15 cellular contexts compared by ENCODE assay signal in the genomic region with DNA sequence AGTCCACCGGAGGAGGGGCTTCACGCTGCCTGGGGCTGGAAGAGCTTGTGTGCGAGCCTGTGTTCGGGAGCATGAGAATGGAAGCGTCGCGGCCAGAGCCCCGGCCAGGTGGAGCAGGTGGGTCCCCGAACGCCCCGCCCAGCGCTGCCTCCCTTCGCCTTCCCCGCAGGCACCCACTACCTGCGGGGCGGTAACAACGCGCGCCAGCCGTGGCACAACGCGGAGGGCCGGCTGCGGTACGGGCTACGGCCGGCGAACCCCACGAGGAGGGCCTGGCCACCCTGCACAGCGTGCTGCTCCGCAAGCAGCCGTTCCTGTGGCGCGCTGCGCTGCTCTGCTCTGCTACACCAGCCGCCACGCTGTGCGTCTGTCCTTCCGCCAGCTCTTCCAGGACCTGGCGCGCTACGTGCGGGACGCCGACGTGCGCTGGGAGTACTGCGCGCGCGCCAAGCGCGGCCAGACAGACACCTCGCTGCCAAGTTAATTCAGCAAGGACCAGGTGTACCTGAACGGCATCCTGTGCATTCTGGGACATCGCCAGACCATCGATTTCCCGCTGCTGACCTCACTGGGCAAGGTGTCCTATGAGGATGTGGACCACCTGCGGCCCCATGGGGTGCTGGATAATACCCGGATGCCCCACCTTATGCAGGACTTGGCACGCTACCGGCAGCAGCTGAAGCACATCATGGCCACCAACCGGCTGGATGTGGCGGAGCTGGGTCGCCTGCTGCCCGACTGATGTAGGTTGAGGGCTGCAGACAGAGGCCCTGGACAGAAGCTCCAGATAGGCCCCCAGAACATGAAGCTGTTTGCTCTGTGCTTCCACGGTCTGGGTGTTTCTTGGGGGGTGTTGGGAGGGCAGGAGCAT.
DNase-seq lines count a peak whose midpoint lies in the region; ATAC-seq, FAIRE-seq and TF ChIP-seq lines count a peak whose summit lies in the region.
"Had no signal": no experiment of that assay in that cellular context is flagged by ENCODE, and none has a peak within 500 bp of the region (broad histone marks: within the 10 kb centered on the region; RNA-seq: fewer than 3 reads in every experiment).

No MANE protein-coding gene starts in this region.

- CTCF ChIA-PET in Calu3 (lab: Charles Lee) (interaction anchor here (0.8 kb wide), 1 partner anchor 11 kb away, joined by 4 read pairs; no protein-coding TSS in a partner anchor), GM12878 (lab: Yijun Ruan, JAX) (interaction anchor here (0.6 kb wide), 1 partner anchor 582 kb away, joined by 3 read pairs; no protein-coding TSS in a partner anchor)

- WGBS in GM12878 (ENCODE audit: insufficient coverage, insufficient replicate concordance, low lambda C conversion rate, missing lambda C conversion rate), result 44% methylated on average over 60 of the region's 67 CpGs

- H3K4me3 ChIP-seq in GM12878 (no peak overlapping the region), lower lobe of right lung (peak overlapping the region; percentile 14)

- TF ChIP-seq POLR2A in GM12878 (IDR thresholded peaks at IDR 0.05; ENCODE audit: low read depth, low read length), result peak; percentile 44; the same call in 1 of the 2 replicates

- FAIRE-seq in GM12878 (lab: Jason Lieb, UNC), result no peak
- FAIRE-seq: GM18507 had no signal

- H3K9me3 Mint-ChIP-seq in Calu3 (ENCODE audit: low read depth, unreplicated experiment), result no peaks in the 10 kb centered on the region
- H3K9me3 Mint-ChIP-seq: CD4-positive, alpha-beta T cell; T-helper 1 cell treated with Interleukin-12 subunit alpha and Interleukin-12 subunit beta and Interleukin-4 antibody, amounts not matched to agents 30 μg/mL and 1 μg/mL, for 36 hours had no signal

- H3K27ac ChIP-seq in GM12878 (ENCODE audit: control insufficient read depth, insufficient read depth) (no peak overlapping the region), lower lobe of right lung (no peak overlapping the region)

- no peaks in the 10 kb centered on the region for H3K4me1 Mint-ChIP-seq in Calu3 (ENCODE audit: low read depth, unreplicated experiment)

- RAD21 ChIA-PET in GM12878 (lab: Charles Lee; ENCODE audit: unreplicated experiment), result no interaction called here

- H3K9me3 ChIP-seq in GM12878 (replicated peaks; ENCODE audit: control insufficient read depth, insufficient read depth, low read length) (no peaks in the 10 kb centered on the region; the same call in 2 of the 3 replicates), lower lobe of right lung (no peaks in the 10 kb centered on the region)

- H3K4me1 ChIP-seq in GM12878 (ENCODE audit: control insufficient read depth, insufficient read depth, low read length), result no peaks in the 10 kb centered on the region
- H3K4me1 ChIP-seq in lower lobe of right lung, result no peaks in the 10 kb centered on the region

- ATAC-seq in GM12878, result no peak
- peak; percentile 44 to 68 for ATAC-seq in lower lobe of right lung
- ATAC-seq in HG02623 (IDR thresholded peaks at IDR 0.05; ENCODE audit: unreplicated experiment), result no peak
- ATAC-seq in HG02678 (IDR thresholded peaks at IDR 0.05; ENCODE audit: unreplicated experiment), result no peak

- peak overlapping the region; percentile 16 for H3K27ac Mint-ChIP-seq in Calu3 (ENCODE audit: unreplicated experiment)
- H3K27ac Mint-ChIP-seq: CD4-positive, alpha-beta T cell; naive B cell; T-helper 1 cell treated with Interleukin-12 subunit alpha and Interleukin-12 subunit beta and Interleukin-4 antibody, amounts not matched to agents 30 μg/mL and 1 μg/mL, for 36 hours had no signal

- BruUV-seq in Calu3 (replicated peaks; lab: Mats Ljungman, UMichigan) (no TSS peak), GM12878 (replicated peaks; lab: Mats Ljungman, UMichigan) (no TSS peak)

- peaks cover 5% of the 10 kb centered on the region for H3K36me3 Mint-ChIP-seq in Calu3 (ENCODE audit: insufficient read depth, unreplicated experiment)

- peak overlapping the region; percentile 75 for H3K4me3 Mint-ChIP-seq in Calu3 (ENCODE audit: low read depth, unreplicated experiment)
- H3K4me3 Mint-ChIP-seq: CD4-positive, alpha-beta T cell; T-helper 1 cell treated with Interleukin-12 subunit alpha and Interleukin-12 subunit beta and Interleukin-4 antibody, amounts not matched to agents 30 μg/mL and 1 μg/mL, for 36 hours had no signal

- H3K36me3 ChIP-seq in GM12878 (ENCODE audit: control insufficient read depth in 2 of 2, insufficient read depth in 2 of 2, low read length in 1 of 2) (peaks cover 0 to 14% of the 10 kb centered on the region in 2 experiments), lower lobe of right lung (no peaks in the 10 kb centered on the region)

- H4K20me1 ChIP-seq in GM12878 (ENCODE audit: control insufficient read depth, insufficient read depth), result no peaks in the 10 kb centered on the region

- POLR2A ChIA-PET in GM12878 (lab: Charles Lee), result no interaction called here

- TF ChIP-seq RAD21 in GM12878 (IDR thresholded peaks at IDR 0.05; ENCODE audit: insufficient read depth, low read depth, low read length), result no peak

- SMC1A ChIA-PET in GM12878 (lab: Charles Lee; ENCODE audit: uncharacterized antibody, unreplicated experiment), result interaction anchor here (0.6 to 1.2 kb wide), 2 partner anchors 13 to 19 kb away, joined by 3 read pairs; no protein-coding TSS in a partner anchor

- intact Hi-C loops in Calu3 (cut with micrococcal nuclease; ENCODE audit: unreplicated experiment) (no loop called here), GM12878 (cut with micrococcal nuclease; ENCODE audit: unreplicated experiment) (no loop called here), lower lobe of right lung (cut with DNase I) (no loop called here)

- H3K9ac ChIP-seq in GM12878 (ENCODE audit: control insufficient read depth, insufficient read depth, low read length), result no peak overlapping the region

- no peak overlapping the region for H3K4me2 ChIP-seq in GM12878 (ENCODE audit: control insufficient read depth, insufficient read depth)

- DNase-seq in Calu3, result peak; percentile 57
- DNase-seq in NCI-H1105 treated with DMSO at 0.1 percent for 48 hours (lab: John Stamatoyannopoulos, UW), result peak; percentile 64
- DNase-seq in GM12878 (ENCODE audit: low read depth, low spot score), result no peak
- no peak for DNase-seq in lower lobe of right lung
- DNase-seq in T-helper 9 cell, result no peak
- no peak for DNase-seq in HUDEP-2 (lab: John Stamatoyannopoulos, UW; ENCODE audit: unreplicated experiment in 76 of 76)
- DNase-seq: CD4-positive, alpha-beta T cell; cerebellar nuclear complex; glutamatergic neuron; naive B cell; NCI-H187 treated with DMSO at 0.1 percent for 48 hours had no signal

- H2AFZ ChIP-seq in GM12878 (ENCODE audit: control insufficient read depth, low read depth, low read length), result no peak overlapping the region

- in situ Hi-C loops in GM12878 (cut with MboI), result no loop called here

- TF ChIP-seq CTCF in Calu3 (IDR thresholded peaks at IDR 0.05; ENCODE audit: unreplicated experiment), result no peak
- TF ChIP-seq CTCF in GM12878 (IDR thresholded peaks at IDR 0.05 in 2 of 3, conservative IDR thresholded peaks at IDR 0.05 in 1 of 3; ENCODE audit: control insufficient read depth in 2 of 3, extremely low read depth in 1 of 3, insufficient read depth in 1 of 3, low read depth in 3 of 3, low read length in 3 of 3), result no peak
- no peak for TF ChIP-seq CTCF in lower lobe of right lung (IDR thresholded peaks at IDR 0.05)

- H3K27me3 ChIP-seq in GM12878 (replicated peaks in 1 of 2; ENCODE audit: control insufficient read depth in 2 of 2, insufficient read depth in 2 of 2, low read length in 1 of 2) (no peaks in the 10 kb centered on the region), lower lobe of right lung (ENCODE audit: low read depth) (no peaks in the 10 kb centered on the region)

- TF ChIP-seq EP300 in GM12878 (IDR thresholded peaks at IDR 0.05; ENCODE audit: borderline replicate concordance in 1 of 2, control insufficient read depth in 1 of 2, low read depth in 2 of 2, low read length in 2 of 2), result no peak

- peaks cover 20% of the 10 kb centered on the region for H3K27me3 Mint-ChIP-seq in Calu3 (ENCODE audit: unreplicated experiment)

- no peaks in the 10 kb centered on the region for H3K79me2 ChIP-seq in GM12878 (ENCODE audit: control insufficient read depth, insufficient read depth, low read length)

TF ChIP-seq in GM12878, 131 proteins besides CTCF, POLR2A, EP300 and RAD21 (continues in another document):
- TF ChIP-seq, protein P1, sequence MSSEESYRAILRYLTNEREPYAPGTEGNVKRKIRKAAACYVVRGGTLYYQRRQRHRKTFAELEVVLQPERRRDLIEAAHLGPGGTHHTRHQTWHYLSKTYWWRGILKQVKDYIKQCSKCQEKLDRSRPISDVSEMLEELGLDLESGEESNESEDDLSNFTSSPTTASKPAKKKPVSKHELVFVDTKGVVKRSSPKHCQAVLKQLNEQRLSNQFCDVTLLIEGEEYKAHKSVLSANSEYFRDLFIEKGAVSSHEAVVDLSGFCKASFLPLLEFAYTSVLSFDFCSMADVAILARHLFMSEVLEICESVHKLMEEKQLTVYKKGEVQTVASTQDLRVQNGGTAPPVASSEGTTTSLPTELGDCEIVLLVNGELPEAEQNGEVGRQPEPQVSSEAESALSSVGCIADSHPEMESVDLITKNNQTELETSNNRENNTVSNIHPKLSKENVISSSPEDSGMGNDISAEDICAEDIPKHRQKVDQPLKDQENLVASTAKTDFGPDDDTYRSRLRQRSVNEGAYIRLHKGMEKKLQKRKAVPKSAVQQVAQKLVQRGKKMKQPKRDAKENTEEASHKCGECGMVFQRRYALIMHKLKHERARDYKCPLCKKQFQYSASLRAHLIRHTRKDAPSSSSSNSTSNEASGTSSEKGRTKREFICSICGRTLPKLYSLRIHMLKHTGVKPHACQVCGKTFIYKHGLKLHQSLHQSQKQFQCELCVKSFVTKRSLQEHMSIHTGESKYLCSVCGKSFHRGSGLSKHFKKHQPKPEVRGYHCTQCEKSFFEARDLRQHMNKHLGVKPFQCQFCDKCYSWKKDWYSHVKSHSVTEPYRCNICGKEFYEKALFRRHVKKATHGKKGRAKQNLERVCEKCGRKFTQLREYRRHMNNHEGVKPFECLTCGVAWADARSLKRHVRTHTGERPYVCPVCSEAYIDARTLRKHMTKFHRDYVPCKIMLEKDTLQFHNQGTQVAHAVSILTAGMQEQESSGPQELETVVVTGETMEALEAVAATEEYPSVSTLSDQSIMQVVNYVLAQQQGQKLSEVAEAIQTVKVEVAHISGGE (CRISPR knock-in tag; IDR thresholded peaks at IDR 0.05), result no peak
- TF ChIP-seq CHD1 (IDR thresholded peaks at IDR 0.05; ENCODE audit: low read depth, low read length) (no peak), ZBED1 (IDR thresholded peaks at IDR 0.05; ENCODE audit: borderline replicate concordance) (no peak), NRF1 (conservative IDR thresholded peaks at IDR 0.05; ENCODE audit: low read depth, low read length) (no peak)
- TF ChIP-seq, protein P2, sequence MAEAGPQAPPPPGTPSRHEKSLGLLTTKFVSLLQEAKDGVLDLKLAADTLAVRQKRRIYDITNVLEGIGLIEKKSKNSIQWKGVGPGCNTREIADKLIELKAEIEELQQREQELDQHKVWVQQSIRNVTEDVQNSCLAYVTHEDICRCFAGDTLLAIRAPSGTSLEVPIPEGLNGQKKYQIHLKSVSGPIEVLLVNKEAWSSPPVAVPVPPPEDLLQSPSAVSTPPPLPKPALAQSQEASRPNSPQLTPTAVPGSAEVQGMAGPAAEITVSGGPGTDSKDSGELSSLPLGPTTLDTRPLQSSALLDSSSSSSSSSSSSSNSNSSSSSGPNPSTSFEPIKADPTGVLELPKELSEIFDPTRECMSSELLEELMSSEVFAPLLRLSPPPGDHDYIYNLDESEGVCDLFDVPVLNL (IDR thresholded peaks at IDR 0.05; ENCODE audit: low read depth, low read length), result no peak

Comparison
In these comparisons a context has a peak if more than half of its experiments do, and no peak if none do; other contexts are left out.
1. DNase-seq: peak in Calu3 (single experiment) and NCI-H1105 treated with DMSO at 0.1 percent for 48 hours (single experiment); none in GM12878 (single experiment), lower lobe of right lung (single experiment), T-helper 9 cell (single experiment) and HUDEP-2 (0 of 76).
2. ATAC-seq: peak in lower lobe of right lung (2 of 2); none in GM12878 (single experiment), HG02623 (single experiment) and HG02678 (single experiment).